In genomic region chr19:54190942-54191670, GRCh38 we compare ENCODE assay signal across 1 cellular context.
TF ChIP-seq lines count a peak whose summit lies in the region.

Gene TSEN34, plus strand, starts transcription at chr19:54191308. Its CDS starts 57 bp downstream, at chr19:54191365.

TF ChIP-seq in HCT116, 20 proteins besides CTCF, POLR2A, EP300 and RAD21 (continued from another document):
- TF ChIP-seq REST (IDR thresholded peaks at IDR 0.05; ENCODE audit: low read depth) = no peak
